In genomic region chr22:46070722-46071450, GRCh38 we compare ENCODE assay signal across 8 cellular contexts.
DNase-seq lines count a peak whose midpoint lies in the region; ATAC-seq, FAIRE-seq and TF ChIP-seq lines count a peak whose summit lies in the region.

No MANE protein-coding gene starts in this region.

- no peak overlapping the region for H2BK15ac ChIP-seq in H1 (ENCODE audit: low read length)
- H2BK15ac ChIP-seq in mesendoderm (replicated peaks; ENCODE audit: low read depth), result no peak overlapping the region

- H2BK120ac ChIP-seq in H1 (replicated peaks; ENCODE audit: low read depth, low read length) (no peak overlapping the region), mesendoderm (ENCODE audit: low read depth, low read length) (no peak overlapping the region)

- H3K23ac ChIP-seq in H1 (ENCODE audit: insufficient read length) (no peak overlapping the region), mesendoderm (ENCODE audit: low read length) (peak overlapping the region; percentile 66)

- CTCF ChIA-PET in activated CD4-positive, alpha-beta T cell treated with anti-CD3 and anti-CD28 coated beads for 36 hours (lab: Charles Lee), result interaction anchor here (1.0 to 2.1 kb wide), 3 partner anchors 34 to 64 kb away, joined by 3 to 11 read pairs (median 7); no protein-coding TSS in a partner anchor
- CTCF ChIA-PET in H1 (lab: Charles Lee; ENCODE audit: partially characterized antibody), result no interaction called here

- H3K14ac ChIP-seq in H1 (ENCODE audit: insufficient read length), result no peak overlapping the region

- H2AFZ ChIP-seq in KMS-11 (ENCODE audit: low read depth), result peak overlapping the region; percentile 75
- H2AFZ ChIP-seq in H1 (ENCODE audit: low read length), result no peak overlapping the region

- H2BK20ac ChIP-seq in H1 (ENCODE audit: low read length), result no peak overlapping the region

- peaks cover 68% of the 10 kb centered on the region for H3K79me2 ChIP-seq in KMS-11 (ENCODE audit: insufficient read depth, low read depth)
- peaks cover 0 to 36% of the 10 kb centered on the region in 2 experiments; a peak in 3 of 4 replicates for H3K79me2 ChIP-seq in H1 (ENCODE audit: control insufficient read depth in 1 of 2, insufficient read depth in 2 of 2, low read length in 2 of 2)
- no peaks in the 10 kb centered on the region for H3K79me2 ChIP-seq in mesendoderm (ENCODE audit: control insufficient read depth, insufficient read depth, low read length)

- H2AK5ac ChIP-seq in H1 (ENCODE audit: low read depth, low read length), result no peak overlapping the region
- no peak overlapping the region for H2AK5ac ChIP-seq in mesendoderm (ENCODE audit: low read length)

- peak overlapping the region; percentile 60 for H3K18ac ChIP-seq in H1 (ENCODE audit: extremely low read depth, low read length)
- no peak overlapping the region for H3K18ac ChIP-seq in mesendoderm (ENCODE audit: low read length)

- peaks cover 44% of the 10 kb centered on the region for H3K4me1 Mint-ChIP-seq in activated CD4-positive, alpha-beta T cell treated with anti-CD3 and anti-CD28 coated beads for 36 hours
- peaks cover 56% of the 10 kb centered on the region for H3K4me1 Mint-ChIP-seq in stimulated activated naive CD8-positive, alpha-beta T cell treated with anti-CD3 and anti-CD28 coated beads, Interleukin-15, Interleukin-2, amounts not matched to agents 100 ng/mL and 50 ng/mL, for 24 hours (ENCODE audit: low read depth)

- peak; percentile 75 for DNase-seq in NCI-H1694 treated with DMSO at 0.1 percent for 48 hours (lab: John Stamatoyannopoulos, UW)
- no peak for DNase-seq in NCI-H1694 (lab: John Stamatoyannopoulos, UW)
- peak; percentile 70 for DNase-seq in activated CD4-positive, alpha-beta T cell treated with anti-CD3 and anti-CD28 coated beads for 36 hours
- DNase-seq in H1 (ENCODE audit: low read depth in 1 of 2, low spot score in 2 of 2), result peak in 1 of 2 experiments; percentile 71
- peak; percentile 13 for DNase-seq in mesendoderm

- no peak overlapping the region for H3K4me3 ChIP-seq in KMS-11 (IDR thresholded peaks at IDR 0.05; ENCODE audit: insufficient read depth, low read depth, low read length)
- peak overlapping the region; percentile 47 to 84 (median 68) for H3K4me3 ChIP-seq in H1 (ENCODE audit: extremely low read depth in 1 of 4, insufficient read depth in 2 of 4, low read depth in 3 of 4, low read length in 4 of 4)
- peak overlapping the region; percentile 44 for H3K4me3 ChIP-seq in mesendoderm (ENCODE audit: low read length)

- peak overlapping the region; percentile 71 for H4K91ac ChIP-seq in H1 (replicated peaks; ENCODE audit: insufficient read length, low read length)

- H4K20me1 ChIP-seq in KMS-11 (ENCODE audit: insufficient read depth) (no peaks in the 10 kb centered on the region), H1 (replicated peaks in 1 of 2; ENCODE audit: control insufficient read depth in 1 of 2, insufficient read depth in 2 of 2, low read length in 2 of 2) (peaks cover 0 to 1% of the 10 kb centered on the region in 2 experiments)

- H3K79me1 ChIP-seq in H1 (ENCODE audit: low read depth, low read length) (peaks cover 5% of the 10 kb centered on the region; the same call in 1 of the 2 replicates), mesendoderm (ENCODE audit: low read length) (no peaks in the 10 kb centered on the region)

- TF ChIP-seq POLR2A in H1 (IDR thresholded peaks at IDR 0.05; ENCODE audit: control extremely low read depth in 1 of 2, low read depth in 2 of 2, low read length in 2 of 2), result no peak

- H3K36me3 Mint-ChIP-seq in activated CD4-positive, alpha-beta T cell treated with anti-CD3 and anti-CD28 coated beads for 36 hours (ENCODE audit: low read depth), result peaks cover 3% of the 10 kb centered on the region
- H3K36me3 Mint-ChIP-seq in stimulated activated naive CD8-positive, alpha-beta T cell treated with anti-CD3 and anti-CD28 coated beads, Interleukin-15, Interleukin-2, amounts not matched to agents 100 ng/mL and 50 ng/mL, for 24 hours (ENCODE audit: low read depth), result peaks cover 3% of the 10 kb centered on the region

- no peak for FAIRE-seq in H1 (lab: Jason Lieb, UNC)

- H2BK12ac ChIP-seq in H1 (ENCODE audit: low read depth, low read length), result no peak overlapping the region

- TF ChIP-seq EP300 in H1 (IDR thresholded peaks at IDR 0.05; ENCODE audit: borderline replicate concordance in 1 of 2, low read depth in 2 of 2, low read length in 2 of 2), result no peak

- POLR2A ChIA-PET in activated CD4-positive, alpha-beta T cell treated with anti-CD3 and anti-CD28 coated beads for 36 hours (lab: Charles Lee), result interaction anchor here (1.0 to 3.2 kb wide), 4 partner anchors 17 to 58 kb away, joined by 3 to 10 read pairs (median 5); no protein-coding TSS in a partner anchor
- POLR2A ChIA-PET in H1 (lab: Charles Lee; ENCODE audit: partially characterized antibody), result interaction anchor here (1.2 to 1.7 kb wide), 3 partner anchors 9 to 64 kb away, joined by 3 to 8 read pairs (median 4); no protein-coding TSS in a partner anchor

- WGBS in H1 (ENCODE audit: extremely low coverage in 1 of 2, insufficient coverage in 1 of 2, insufficient read length in 1 of 2, insufficient replicate concordance in 2 of 2, low coverage in 1 of 2, low lambda C conversion rate in 2 of 2, missing lambda C conversion rate in 1 of 2), 2 experiments, result no CpG with 5 or more reads among the region's 125 CpGs
- no CpG with 5 or more reads among the region's 125 CpGs for WGBS in mesendoderm (ENCODE audit: extremely low coverage, insufficient coverage, low lambda C conversion rate)

- intact Hi-C loops in activated CD4-positive, alpha-beta T cell treated with anti-CD3 and anti-CD28 coated beads for 36 hours (cut with DNase I, micrococcal nuclease), result loop anchor here (1.0 to 5.0 kb wide), 10 partner anchors 13 to 264 kb away; partner anchors contain the start of genes GTSE1 (in 1 of the 2), PPARA (in 1 of the 2) and TRMU (in 1 of the 2)

- H3K4me3 Mint-ChIP-seq in activated CD4-positive, alpha-beta T cell treated with anti-CD3 and anti-CD28 coated beads for 36 hours, result peak overlapping the region; percentile 80
- peak overlapping the region; percentile 82 for H3K4me3 Mint-ChIP-seq in stimulated activated naive CD8-positive, alpha-beta T cell treated with anti-CD3 and anti-CD28 coated beads, Interleukin-15, Interleukin-2, amounts not matched to agents 100 ng/mL and 50 ng/mL, for 24 hours

- H3K56ac ChIP-seq in H1 (replicated peaks; ENCODE audit: insufficient read length, low read depth, low read length) (no peak overlapping the region), mesendoderm (ENCODE audit: low read length) (peak overlapping the region; percentile 78)

- peak overlapping the region; percentile 40 for H4K5ac ChIP-seq in H1 (ENCODE audit: insufficient read length, low read depth, low read length)
- H4K5ac ChIP-seq in mesendoderm (ENCODE audit: low read length), result no peak overlapping the region

- peak; percentile 57 for ATAC-seq in activated CD4-positive, alpha-beta T cell treated with anti-CD3 and anti-CD28 coated beads for 36 hours
- no peak for ATAC-seq in GM19452 (IDR thresholded peaks at IDR 0.05; ENCODE audit: unreplicated experiment)

- H3K23me2 ChIP-seq in H1 (ENCODE audit: low read depth, low read length), result peaks cover 15% of the 10 kb centered on the region; the same call in 1 of the 2 replicates

- H3K4ac ChIP-seq in H1 (replicated peaks; ENCODE audit: insufficient read length, low read depth, low read length) (peak overlapping the region; percentile 50), mesendoderm (ENCODE audit: low read depth, low read length) (no peak overlapping the region)

- no peak for TF ChIP-seq RAD21 in H1 (IDR thresholded peaks at IDR 0.05 in 1 of 2, conservative IDR thresholded peaks at IDR 0.05 in 1 of 2; ENCODE audit: low read depth in 2 of 2, low read length in 2 of 2)

- H3K27ac ChIP-seq in KMS-11, result peak overlapping the region; percentile 96
- no peak overlapping the region for H3K27ac ChIP-seq in H1 (ENCODE audit: low read depth, low read length)
- H3K27ac ChIP-seq in mesendoderm (ENCODE audit: low read depth, low read length), result no peak overlapping the region

- TF ChIP-seq CTCF in KMS-11 (conservative IDR thresholded peaks at IDR 0.05; ENCODE audit: low read depth, low read length) (no peak), H1 (IDR thresholded peaks at IDR 0.05; ENCODE audit: control extremely low read depth in 1 of 3, insufficient read depth in 1 of 3, low read depth in 1 of 3, low read length in 3 of 3) (no peak)

- no peaks in the 10 kb centered on the region for H3K9me3 Mint-ChIP-seq in activated CD4-positive, alpha-beta T cell treated with anti-CD3 and anti-CD28 coated beads for 36 hours (ENCODE audit: low read depth)
- no peaks in the 10 kb centered on the region for H3K9me3 Mint-ChIP-seq in stimulated activated naive CD8-positive, alpha-beta T cell treated with anti-CD3 and anti-CD28 coated beads, Interleukin-15, Interleukin-2, amounts not matched to agents 100 ng/mL and 50 ng/mL, for 24 hours

- H3K9me3 ChIP-seq in H1 (ENCODE audit: insufficient read depth in 2 of 2, low read depth in 1 of 2, low read length in 1 of 2), result no peaks in the 10 kb centered on the region

- peak overlapping the region; percentile 83 for H4K8ac ChIP-seq in H1 (ENCODE audit: extremely low read depth, insufficient read depth, low read length)
- no peak overlapping the region for H4K8ac ChIP-seq in mesendoderm (ENCODE audit: low read depth, low read length)

- H3K4me1 ChIP-seq in KMS-11 (ENCODE audit: low read depth, poor library complexity, severe bottlenecking), result peaks cover 46% of the 10 kb centered on the region
- peaks cover 0 to 33% (median 22%) of the 10 kb centered on the region in 4 experiments; a peak in 6 of 7 replicates for H3K4me1 ChIP-seq in H1 (replicated peaks in 1 of 4; ENCODE audit: control insufficient read depth in 3 of 4, insufficient read depth in 4 of 4, low read length in 3 of 4)
- no peaks in the 10 kb centered on the region for H3K4me1 ChIP-seq in mesendoderm (ENCODE audit: control insufficient read depth, low read depth, low read length)

- H3K36me3 ChIP-seq in KMS-11 (ENCODE audit: insufficient read depth), result no peaks in the 10 kb centered on the region
- H3K36me3 ChIP-seq in H1 (ENCODE audit: control insufficient read depth in 2 of 4, insufficient read depth in 4 of 4, low read length in 3 of 4), result no peaks in the 10 kb centered on the region; a peak in 1 of 8 replicates
- H3K36me3 ChIP-seq in mesendoderm (ENCODE audit: control insufficient read depth, insufficient read depth, low read length), result no peaks in the 10 kb centered on the region

- no peak overlapping the region for H3K27ac Mint-ChIP-seq in activated CD4-positive, alpha-beta T cell treated with anti-CD3 and anti-CD28 coated beads for 36 hours
- no peak overlapping the region for H3K27ac Mint-ChIP-seq in stimulated activated naive CD8-positive, alpha-beta T cell treated with anti-CD3 and anti-CD28 coated beads, Interleukin-15, Interleukin-2, amounts not matched to agents 100 ng/mL and 50 ng/mL, for 24 hours

- H2BK5ac ChIP-seq in H1 (ENCODE audit: low read depth, low read length), result peak overlapping the region; percentile 24; the same call in 1 of the 2 replicates
- H2BK5ac ChIP-seq in mesendoderm (ENCODE audit: low read length), result no peak overlapping the region

- no peaks in the 10 kb centered on the region for H3K27me3 Mint-ChIP-seq in activated CD4-positive, alpha-beta T cell treated with anti-CD3 and anti-CD28 coated beads for 36 hours
- H3K27me3 Mint-ChIP-seq in stimulated activated naive CD8-positive, alpha-beta T cell treated with anti-CD3 and anti-CD28 coated beads, Interleukin-15, Interleukin-2, amounts not matched to agents 100 ng/mL and 50 ng/mL, for 24 hours, result no peaks in the 10 kb centered on the region

- H3K9ac ChIP-seq in KMS-11, result peak overlapping the region; percentile 96
- H3K9ac ChIP-seq in H1 (replicated peaks in 1 of 4; ENCODE audit: extremely low read depth in 1 of 4, low read depth in 3 of 4, low read length in 3 of 4), result peak overlapping the region in 3 of 4 experiments; percentile 20 to 71 (median 45); a peak in 6 of 7 replicates
- H3K9ac ChIP-seq in mesendoderm (ENCODE audit: low read length), result peak overlapping the region; percentile 58

- H3K27me3 ChIP-seq in KMS-11 (ENCODE audit: insufficient read depth, low read depth), result no peaks in the 10 kb centered on the region
- peaks cover 8 to 48% (median 35%) of the 10 kb centered on the region in 4 experiments for H3K27me3 ChIP-seq in H1 (replicated peaks in 1 of 4; ENCODE audit: control insufficient read depth in 3 of 4, extremely low read depth in 1 of 4, insufficient read depth in 3 of 4, low read length in 3 of 4)
- peaks cover 38% of the 10 kb centered on the region for H3K27me3 ChIP-seq in mesendoderm (ENCODE audit: insufficient read depth, low read length, poor library complexity)

- H3K4me2 ChIP-seq in KMS-11 (peak overlapping the region; percentile 100), H1 (ENCODE audit: insufficient read depth in 1 of 2, low read depth in 2 of 2, low read length in 2 of 2) (peak overlapping the region; percentile 80 to 94), mesendoderm (ENCODE audit: low read length) (peak overlapping the region; percentile 78)

Comparison
In these comparisons a context has a peak if more than half of its experiments do, and no peak if none do; other contexts are left out.
1. H3K9ac ChIP-seq: peak in every context shown above with its lines; median percentile 96 in KMS-11; 58 in mesendoderm; 45 in H1.